ENCODE assay signal across 8 cellular contexts in the genomic region with DNA sequence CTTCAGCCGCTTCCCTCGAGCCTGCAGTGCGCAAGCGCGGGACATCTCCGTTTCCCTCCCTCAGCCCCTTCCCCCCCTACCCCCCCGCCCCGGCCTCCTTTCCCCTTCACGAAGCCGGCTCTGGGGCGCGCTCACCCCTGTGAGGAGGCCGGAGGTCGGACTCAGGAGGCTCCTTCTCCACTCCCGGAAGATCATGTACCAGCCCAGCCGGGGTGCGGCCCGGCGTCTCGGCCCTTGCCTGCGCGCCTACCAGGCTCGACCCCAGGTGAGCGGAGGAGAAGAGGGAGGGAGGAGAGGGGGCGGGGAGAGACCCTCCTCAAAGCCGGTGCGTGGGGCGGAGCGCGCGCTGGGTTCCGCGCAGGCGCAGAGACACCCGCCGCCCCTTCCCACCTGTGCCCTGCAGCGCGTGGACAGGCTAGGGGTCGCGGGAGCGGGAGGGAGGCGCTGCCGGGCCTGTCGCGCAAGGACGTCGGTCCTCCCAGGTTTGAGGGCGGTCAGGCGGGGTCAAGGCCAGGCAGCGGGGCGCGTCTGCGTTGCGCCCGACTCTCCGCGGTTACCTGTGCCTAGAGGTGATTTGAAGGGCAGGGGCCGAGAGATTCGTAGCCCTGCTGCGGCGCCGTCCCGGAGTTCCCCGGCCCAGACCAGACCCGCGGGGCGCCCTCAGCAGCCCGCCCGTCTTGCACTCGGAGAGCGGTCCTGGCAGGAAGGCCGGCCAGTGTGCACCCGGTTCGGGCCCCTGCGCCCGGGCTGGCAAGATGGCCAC. TPM values are rescaled to one million over a fixed set of nuclear protein-coding genes. Genes with fewer than 3 reads are reported as not detected.
A peak's percentile ranks its signal among the peaks of the same experiment; 100 is the strongest.
DNase-seq lines count a peak whose midpoint lies in the region; TF ChIP-seq lines count a peak whose summit lies in the region.

A gene with protein sequence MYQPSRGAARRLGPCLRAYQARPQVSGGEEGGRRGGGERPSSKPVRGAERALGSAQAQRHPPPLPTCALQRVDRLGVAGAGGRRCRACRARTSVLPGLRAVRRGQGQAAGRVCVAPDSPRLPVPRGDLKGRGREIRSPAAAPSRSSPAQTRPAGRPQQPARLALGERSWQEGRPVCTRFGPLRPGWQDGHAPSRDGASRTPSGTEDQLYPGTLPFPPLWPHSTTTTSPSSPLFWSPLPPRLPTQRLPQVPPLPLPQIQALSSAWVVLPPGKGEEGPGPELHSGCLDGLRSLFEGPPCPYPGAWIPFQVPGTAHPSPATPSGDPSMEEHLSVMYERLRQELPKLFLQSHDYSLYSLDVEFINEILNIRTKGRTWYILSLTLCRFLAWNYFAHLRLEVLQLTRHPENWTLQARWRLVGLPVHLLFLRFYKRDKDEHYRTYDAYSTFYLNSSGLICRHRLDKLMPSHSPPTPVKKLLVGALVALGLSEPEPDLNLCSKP (plus strand): TSS at position 95 of the 763 bp plus-strand sequence. CDS start 99 bp downstream, at position 194.

- TF ChIP-seq CTCF in fibroblast of villous mesenchyme (IDR thresholded peaks at IDR 0.05; ENCODE audit: insufficient read depth, low read depth, low read length), result no peak
- TF ChIP-seq CTCF in neural crest cell (conservative IDR thresholded peaks at IDR 0.05), result no peak

- H3K9me3 Mint-ChIP-seq in neural crest cell, result no peaks in the 10 kb centered on the region

- peak within 1 kb of the TSS; percentile 87 for H3K27ac Mint-ChIP-seq in neural crest cell (ENCODE audit: unreplicated experiment)

- H3K27me3 Mint-ChIP-seq in neural crest cell (ENCODE audit: low read depth), result no peaks in the 10 kb centered on the region

- H3K36me3 Mint-ChIP-seq in neural crest cell (ENCODE audit: low read depth), result peaks cover 4% of the 10 kb centered on the region

- peaks cover 21% of the 10 kb centered on the region for H3K4me1 Mint-ChIP-seq in neural crest cell

- peaks cover 4% of the 10 kb centered on the region for H3K36me3 ChIP-seq in H7 (replicated peaks; ENCODE audit: control insufficient read depth, insufficient read depth, low read length)

- peak; percentile 94 for DNase-seq in EH (ENCODE audit: low read depth)
- peak; percentile 99 for DNase-seq in H7
- peak; percentile 96 for DNase-seq in M059J (ENCODE audit: low read depth)
- DNase-seq in SHP77 (lab: John Stamatoyannopoulos, UW), result peak; percentile 80 to 94
- DNase-seq in activated gamma-delta T cell (lab: John Stamatoyannopoulos, UW), result peak; percentile 63
- DNase-seq in fibroblast of villous mesenchyme (ENCODE audit: low read depth), result peak; percentile 91
- peak; percentile 79 for DNase-seq in neural crest cell (ENCODE audit: low read depth, low spot score)
- peak; percentile 81 for DNase-seq in stromal cell of bone marrow (ENCODE audit: low read depth)

- no peaks in the 10 kb centered on the region for H3K27me3 ChIP-seq in H7 (ENCODE audit: control insufficient read depth, insufficient read depth, low read length)

- peak within 1 kb of the TSS; percentile 94 for H3K4me3 Mint-ChIP-seq in neural crest cell

- H3K4me3 ChIP-seq in H7 (ENCODE audit: insufficient read depth, low read depth, low read length), result peak within 1 kb of the TSS; percentile 99
- H3K4me3 ChIP-seq in fibroblast of villous mesenchyme (ENCODE audit: low read depth, low read length), result peak within 1 kb of the TSS; percentile 91

RNA-seq across cellular contexts. Expression of the gene that starts here (rescaled TPM):
- 15.4 and 16.9 TPM in 2 replicates for total RNA-seq in H7 (2014; rRNA removed; shearing (Covaris generic))
- 9.1 and 12.2 TPM in 2 replicates for total RNA-seq in M059J (2014; rRNA removed; shearing (Covaris generic))
- total RNA-seq in fibroblast of villous mesenchyme (4.8 and 9.9 TPM in 2 replicates), neural crest cell (15.4 and 17.4 TPM in 2 replicates)

Comparison
In these comparisons a context has a peak if more than half of its experiments do, and no peak if none do; other contexts are left out.
1. Peak in every context shown above with its lines: DNase-seq and H3K4me3 ChIP-seq.